ENCODE assay signal across 9 cellular contexts in genomic region chr17:35117984-35118383, GRCh38. TPM values are rescaled to one million over a fixed set of nuclear protein-coding genes. Genes with fewer than 3 reads are reported as not detected.
A peak's percentile ranks its signal among the peaks of the same experiment; 100 is the strongest.
DNase-seq lines count a peak whose midpoint lies in the region; ATAC-seq and TF ChIP-seq lines count a peak whose summit lies in the region.
"Had no signal": no experiment of that assay in that cellular context is flagged by ENCODE, and none has a peak within 500 bp of the region (broad histone marks: within the 10 kb centered on the region; RNA-seq: fewer than 3 reads in every experiment).

No MANE protein-coding gene starts in this region.

- H3K4me3 ChIP-seq in cardiac fibroblast (replicated peaks in 1 of 2; ENCODE audit: low read depth in 2 of 2, low read length in 2 of 2) = no peak overlapping the region

- peak; percentile 25 for TF ChIP-seq CTCF in cardiac fibroblast (IDR thresholded peaks at IDR 0.05; ENCODE audit: low read depth, low read length)

- ATAC-seq in GM19452 (IDR thresholded peaks at IDR 0.05; ENCODE audit: unreplicated experiment) (no peak), HG02571 (IDR thresholded peaks at IDR 0.05; ENCODE audit: unreplicated experiment) (no peak)

- DNase-seq in SIG-M5 treated with dmso at 0.1 percent for 504 hours (lab: John Stamatoyannopoulos, UW; ENCODE audit: unreplicated experiment) = peak; percentile 41
- DNase-seq in SIG-M5 (lab: John Stamatoyannopoulos, UW) = no peak
- DNase-seq in NCI-H460 (ENCODE audit: extremely low read depth, low read depth) = peak; percentile 38
- peak; percentile 47 to 67 for DNase-seq in cardiac fibroblast (ENCODE audit: low read depth in 2 of 2)
- peak; percentile 57 for DNase-seq in renal cortical epithelial cell (ENCODE audit: low read depth)
- DNase-seq in GM19240 (ENCODE audit: insufficient read length, low spot score) = no peak

RNA-seq across cellular contexts. Expression of gene RAD51D, which starts 1.7 kb away (rescaled TPM):
- total RNA-seq in NCI-H460 (2014; rRNA removed; shearing (Covaris generic)) = 9.9 and 10.6 TPM in 2 replicates
- polyA plus RNA-seq in NCI-H460 (2014; cell fraction: nucleus; rRNA removed) = 21.6 and 30.0 TPM in 2 replicates
- total RNA-seq in renal cortical epithelial cell = 7.8 and 8.8 TPM in 2 replicates

RNA-seq across cellular contexts. Expression of gene FNDC8, which starts 3.4 kb away (rescaled TPM):
- not detected in 2 replicates for total RNA-seq in NCI-H460 (2014; rRNA removed; shearing (Covaris generic))
- polyA plus RNA-seq in NCI-H460 (2014; cell fraction: nucleus; rRNA removed) = not detected in 2 replicates
- total RNA-seq in renal cortical epithelial cell = not detected in 2 replicates
- total RNA-seq: activated CD8-positive, alpha-beta memory T cell treated with anti-CD3 and anti-CD28 coated beads for 36 hours had no signal

RNA-seq across cellular contexts. Expression of gene NLE1, which starts 24.1 kb away (rescaled TPM):
- 26.4 and 27.0 TPM in 2 replicates for total RNA-seq in NCI-H460 (2014; rRNA removed; shearing (Covaris generic))
- 62.9 and 72.9 TPM in 2 replicates for polyA plus RNA-seq in NCI-H460 (2014; cell fraction: nucleus; rRNA removed)
- total RNA-seq in renal cortical epithelial cell = 18.2 and 28.8 TPM in 2 replicates

RNA-seq across cellular contexts. Expression of gene UNC45B, which starts 29.6 kb away (rescaled TPM):
- 0.02 TPM in 1 of 2 replicates, not detected in the other for total RNA-seq in NCI-H460 (2014; rRNA removed; shearing (Covaris generic))
- not detected in 2 replicates for polyA plus RNA-seq in NCI-H460 (2014; cell fraction: nucleus; rRNA removed)
- not detected in 2 replicates for total RNA-seq in renal cortical epithelial cell
- total RNA-seq: activated CD8-positive, alpha-beta memory T cell treated with anti-CD3 and anti-CD28 coated beads for 36 hours had no signal

RNA-seq across cellular contexts. Expression of gene RFFL, which starts 54.5 kb away (rescaled TPM):
- total RNA-seq in NCI-H460 (2014; rRNA removed; shearing (Covaris generic)) = 26.2 and 26.4 TPM in 2 replicates
- 10.9 and 25.0 TPM in 2 replicates for polyA plus RNA-seq in NCI-H460 (2014; cell fraction: nucleus; rRNA removed)
- 6.8 and 20.7 TPM in 2 replicates for total RNA-seq in renal cortical epithelial cell

Comparison
In these comparisons a context has a peak if more than half of its experiments do, and no peak if none do; other contexts are left out.
1. DNase-seq: peak in SIG-M5 treated with dmso at 0.1 percent for 504 hours (single experiment), NCI-H460 (single experiment), cardiac fibroblast (2 of 2) and renal cortical epithelial cell (single experiment); none in SIG-M5 (single experiment) and GM19240 (single experiment).